Comparison of ENCODE assay signal across 7 cellular contexts in the genomic region with DNA sequence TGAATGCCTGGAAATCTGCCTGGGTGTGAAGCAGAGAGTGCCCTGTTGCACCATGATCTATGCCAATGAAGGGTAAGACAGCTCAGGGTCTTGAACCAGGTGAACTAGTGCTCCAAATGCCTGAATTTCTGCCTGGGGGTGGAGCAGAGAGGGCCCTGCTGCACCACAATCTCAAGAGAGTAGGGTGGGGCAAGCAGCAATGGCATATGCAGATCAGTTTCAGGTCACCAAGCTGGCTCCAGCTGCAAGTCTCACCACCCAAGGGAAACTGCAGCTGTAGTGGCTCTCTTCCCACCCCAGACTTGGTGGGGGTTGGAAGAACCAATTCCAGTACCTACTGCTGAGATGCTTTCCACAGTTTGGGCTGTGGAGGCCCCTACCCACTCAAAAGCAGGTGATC.
"Had no signal": no experiment of that assay in that cellular context is flagged by ENCODE, and none has a peak within 500 bp of the region (broad histone marks: within the 10 kb centered on the region; RNA-seq: fewer than 3 reads in every experiment).

No MANE protein-coding gene starts in this region.

- H3K4me3 ChIP-seq: GM12878 had no signal

- FAIRE-seq: G401.6, GM12878, GM12892, GM18507, GM19239 had no signal

- DNase-seq: GDM1, GF-D8 had no signal
